22 cellular contexts compared by ENCODE assay signal in genomic region chr9:16329699-16330113, GRCh38.
DNase-seq lines count a peak whose midpoint lies in the region; ATAC-seq and TF ChIP-seq lines count a peak whose summit lies in the region.
"Had no signal": no experiment of that assay in that cellular context is flagged by ENCODE, and none has a peak within 500 bp of the region (broad histone marks: within the 10 kb centered on the region; RNA-seq: fewer than 3 reads in every experiment).

No MANE protein-coding gene starts in this region.

- no peaks in the 10 kb centered on the region for H3K36me3 ChIP-seq in IMR-90 (ENCODE audit: control insufficient read depth, insufficient read depth, low read length)
- no peaks in the 10 kb centered on the region for H3K36me3 ChIP-seq in colonic mucosa
- H3K36me3 ChIP-seq: ascending aorta, sigmoid colon had no signal

- no peak for TF ChIP-seq POLR2A in IMR-90 (IDR thresholded peaks at IDR 0.05; ENCODE audit: low read depth, low read length)

- CTCF ChIA-PET in IMR-90 (lab: Yijun Ruan, JAX), result no interaction called here

- DNase-seq in IMR-90 (peak; percentile 60), colonic mucosa (peak; percentile 34), left kidney (ENCODE audit: low read depth, low spot score) (peak; percentile 55), sciatic nerve (ENCODE audit: low spot score) (no peak), NCI-H2196 (lab: John Stamatoyannopoulos, UW; ENCODE audit: unreplicated experiment) (no peak), NCI-H524 (lab: John Stamatoyannopoulos, UW) (no peak)
- DNase-seq: activated CD4-positive, alpha-beta memory T cell treated with anti-CD3 and anti-CD28 coated beads, Interleukin-2, amount 10 ng/mL, durations not matched to agents 7 days and 5 days; activated naive CD4-positive, alpha-beta T cell treated with anti-CD3 and anti-CD28 coated beads, Interleukin-2, amount 10 ng/mL, durations not matched to agents 7 days and 5 days; activated T-cell treated with anti-CD3 and anti-CD28 coated beads, Interleukin-2, amount 50 U/mL, for 24 hours; immature natural killer cell; mesendoderm; NCI-H2081 treated with DMSO at 0.1 percent for 48 hours; nucleus accumbens; sigmoid colon; stimulated activated CD4-positive, alpha-beta T cell treated with anti-CD3 and anti-CD28 coated beads, Interleukin-4, amount 100 ng/mL, for 24 hours; stimulated activated CD8-positive, alpha-beta memory T cell treated with anti-CD3 and anti-CD28 coated beads, Interleukin-4, amount 100 ng/mL, for 48 hours; substantia nigra had no signal

- ATAC-seq in IMR-90 (ENCODE audit: low read depth) (peak; percentile 57), sciatic nerve (peak; percentile 43), HG03342 (IDR thresholded peaks at IDR 0.05; ENCODE audit: unreplicated experiment) (no peak), HG03432 (IDR thresholded peaks at IDR 0.05; ENCODE audit: unreplicated experiment) (no peak)
- ATAC-seq: GM23338 had no signal

- POLR2A ChIA-PET in IMR-90 (lab: Charles Lee; ENCODE audit: unreplicated experiment), result interaction anchor here (0.6 kb wide), 1 partner anchor 40 kb away, joined by 3 read pairs; no protein-coding TSS in a partner anchor

- TF ChIP-seq CTCF in IMR-90 (conservative IDR thresholded peaks at IDR 0.05; ENCODE audit: low read depth, low read length) (no peak), colonic mucosa (IDR thresholded peaks at IDR 0.05) (no peak)

- peaks cover 10% of the 10 kb centered on the region; the same call in 1 of the 2 replicates for H3K9me1 ChIP-seq in IMR-90 (ENCODE audit: insufficient read depth, low read length)

- no peak overlapping the region for H3K9ac ChIP-seq in IMR-90 (ENCODE audit: low read depth, low read length)
- no peak overlapping the region for H3K9ac ChIP-seq in colonic mucosa (ENCODE audit: low read depth in 2 of 2, low read length in 2 of 2)

- peak overlapping the region; percentile 72; the same call in 1 of the 2 replicates for H2BK20ac ChIP-seq in IMR-90 (ENCODE audit: low read depth, low read length)

- H3K27me3 ChIP-seq in IMR-90 (ENCODE audit: control insufficient read depth, insufficient read depth, low read length) (no peaks in the 10 kb centered on the region), colonic mucosa (no peaks in the 10 kb centered on the region)
- H3K27me3 ChIP-seq: ascending aorta, sigmoid colon had no signal

- in situ Hi-C loops in IMR-90 (cut with MboI; ENCODE audit: low sequenced_read_pairs), result no loop called here

- intact Hi-C loops in IMR-90 (cut with micrococcal nuclease) (no loop called here), colonic mucosa (cut with DNase I) (no loop called here), sciatic nerve (cut with DNase I) (no loop called here)

- no peaks in the 10 kb centered on the region for H3K79me1 ChIP-seq in IMR-90 (ENCODE audit: low read depth in 1 of 2, low read length in 2 of 2)

- 60% methylated on average over 2 of the region's 9 CpGs; no CpG with 5 or more reads in 1 of the 2 experiments for WGBS in IMR-90 (ENCODE audit: extremely low coverage in 2 of 2, insufficient read length in 1 of 2), 2 experiments

- H3K14ac ChIP-seq in IMR-90 (replicated peaks; ENCODE audit: low read depth, low read length), result peak overlapping the region; percentile 52; the same call in 1 of the 2 replicates

- peak overlapping the region; percentile 59; the same call in 2 of the 3 replicates for H2BK15ac ChIP-seq in IMR-90 (ENCODE audit: low read depth, low read length)

- dilution Hi-C loops in IMR-90 (cut with HindIII; ENCODE audit: low sequenced_read_pairs, unreplicated experiment), result no loop called here

- peaks cover 10% of the 10 kb centered on the region for H3K4me1 ChIP-seq in IMR-90 (ENCODE audit: control insufficient read depth, insufficient read depth, low read length)
- H3K4me1 ChIP-seq in colonic mucosa, result no peaks in the 10 kb centered on the region
- H3K4me1 ChIP-seq: ascending aorta, sigmoid colon had no signal

- H3K4me2 ChIP-seq in IMR-90 (ENCODE audit: low read depth, low read length), result no peak overlapping the region
- H3K4me2 ChIP-seq: GM23338 had no signal

- TF ChIP-seq RAD21 in IMR-90 (IDR thresholded peaks at IDR 0.05; ENCODE audit: low read length), result no peak

- H3K4me3 ChIP-seq in IMR-90 (ENCODE audit: insufficient read depth, low read depth, low read length) (no peak overlapping the region), colonic mucosa (no peak overlapping the region)
- H3K4me3 ChIP-seq: ascending aorta, GM23338, sigmoid colon had no signal

- BruUV-seq in IMR-90 (replicated peaks; lab: Mats Ljungman, UMichigan), result no TSS peak

- H3K18ac ChIP-seq in IMR-90 (ENCODE audit: low read depth, low read length), result peak overlapping the region; percentile 24; the same call in 1 of the 2 replicates

- peak overlapping the region; percentile 38; the same call in 1 of the 2 replicates for H4K5ac ChIP-seq in IMR-90 (ENCODE audit: low read depth, low read length)

- no peaks in the 10 kb centered on the region for H4K20me1 ChIP-seq in IMR-90 (ENCODE audit: insufficient read depth, low read length)

- peak overlapping the region; percentile 49 for H2BK120ac ChIP-seq in IMR-90 (ENCODE audit: low read depth, low read length)

- peak overlapping the region; percentile 65 for H3K4ac ChIP-seq in IMR-90 (ENCODE audit: low read depth, low read length)

- H3K27ac ChIP-seq in IMR-90 (ENCODE audit: insufficient read depth, low read length) (no peak overlapping the region), colonic mucosa (no peak overlapping the region)
- H3K27ac ChIP-seq: ascending aorta, RWPE1 had no signal

- peak overlapping the region in 1 of 2 experiments; percentile 47 for H4K8ac ChIP-seq in IMR-90 (ENCODE audit: low read depth in 2 of 2, low read length in 2 of 2)

- H3K56ac ChIP-seq in IMR-90 (ENCODE audit: extremely low read depth, insufficient read depth, low read length), result no peak overlapping the region

- peak overlapping the region; percentile 66 for H2AK5ac ChIP-seq in IMR-90 (ENCODE audit: low read depth, low read length)

- no peak overlapping the region for H2BK5ac ChIP-seq in IMR-90 (ENCODE audit: low read depth, low read length, poor library complexity, severe bottlenecking)

- H2AFZ ChIP-seq in IMR-90 (replicated peaks; ENCODE audit: low read length, poor library complexity), result peak overlapping the region; percentile 72
- H2AFZ ChIP-seq: GM23338 had no signal

- H3K9me3 ChIP-seq in IMR-90 (ENCODE audit: control insufficient read depth, insufficient read depth, low read length) (no peaks in the 10 kb centered on the region), colonic mucosa (no peaks in the 10 kb centered on the region)
- H3K9me3 ChIP-seq: ascending aorta, sigmoid colon had no signal

- peak overlapping the region; percentile 48 for H2AK9ac ChIP-seq in IMR-90 (replicated peaks; ENCODE audit: low read depth, low read length, poor library complexity)

- peak overlapping the region; percentile 68; the same call in 1 of the 2 replicates for H3K23ac ChIP-seq in IMR-90 (ENCODE audit: low read depth, low read length)

- peak overlapping the region; percentile 45 for H4K91ac ChIP-seq in IMR-90 (ENCODE audit: insufficient read depth, low read depth, low read length)

TF ChIP-seq in IMR-90, 13 proteins besides CTCF, POLR2A, EP300 and RAD21:
- TF ChIP-seq CHD1 (IDR thresholded peaks at IDR 0.05; ENCODE audit: low read depth, low read length) (no peak), CEBPB (IDR thresholded peaks at IDR 0.05; ENCODE audit: low read depth, low read length) (no peak), NFE2L2 (IDR thresholded peaks at IDR 0.05; ENCODE audit: low read depth, low read length) (no peak), USF2 (IDR thresholded peaks at IDR 0.05; ENCODE audit: low read depth, low read length) (no peak), FOS (IDR thresholded peaks at IDR 0.05; ENCODE audit: low read depth, low read length) (no peak), SMC3 (IDR thresholded peaks at IDR 0.05; ENCODE audit: low read depth, low read length) (no peak), BHLHE40 (IDR thresholded peaks at IDR 0.05; ENCODE audit: low read depth, low read length) (no peak), ELK1 (IDR thresholded peaks at IDR 0.05; ENCODE audit: borderline replicate concordance, low read depth, low read length) (no peak), MAFK (IDR thresholded peaks at IDR 0.05; ENCODE audit: low read depth, low read length) (no peak)

Comparison
In these comparisons a context has a peak if more than half of its experiments do, and no peak if none do; other contexts are left out.
1. ATAC-seq: peak in IMR-90 (single experiment) and sciatic nerve (single experiment); none in HG03342 (single experiment) and HG03432 (single experiment).
2. DNase-seq: peak in IMR-90 (single experiment), colonic mucosa (single experiment) and left kidney (single experiment); none in sciatic nerve (single experiment), NCI-H2196 (single experiment) and NCI-H524 (0 of 2).